In the genomic region with DNA sequence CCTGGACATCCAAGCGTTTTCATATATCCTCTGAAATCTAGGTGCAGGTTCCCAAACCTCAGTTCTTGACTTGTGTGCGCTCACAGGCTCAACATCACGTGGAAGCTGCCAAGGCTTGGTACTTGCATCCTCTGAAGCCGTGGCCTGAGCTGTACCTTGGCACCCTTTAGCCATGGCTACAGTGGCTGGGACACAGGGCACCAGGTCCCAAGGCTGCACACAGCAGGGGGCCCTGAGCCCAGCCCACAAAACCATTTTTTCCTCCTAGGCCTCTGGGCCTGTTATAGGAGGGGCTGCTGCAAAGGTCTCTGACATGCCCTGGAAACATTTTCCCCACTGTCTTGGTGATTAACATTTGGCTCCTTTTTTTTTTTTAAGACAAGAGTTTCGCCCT, we compare ENCODE assay signal across 1 cellular context.
TF ChIP-seq lines count a peak whose summit lies in the region.

No MANE protein-coding gene starts in this region.

TF ChIP-seq in K562, 482 proteins besides CTCF, POLR2A, EP300 and RAD21:
- TF ChIP-seq, protein P1, sequence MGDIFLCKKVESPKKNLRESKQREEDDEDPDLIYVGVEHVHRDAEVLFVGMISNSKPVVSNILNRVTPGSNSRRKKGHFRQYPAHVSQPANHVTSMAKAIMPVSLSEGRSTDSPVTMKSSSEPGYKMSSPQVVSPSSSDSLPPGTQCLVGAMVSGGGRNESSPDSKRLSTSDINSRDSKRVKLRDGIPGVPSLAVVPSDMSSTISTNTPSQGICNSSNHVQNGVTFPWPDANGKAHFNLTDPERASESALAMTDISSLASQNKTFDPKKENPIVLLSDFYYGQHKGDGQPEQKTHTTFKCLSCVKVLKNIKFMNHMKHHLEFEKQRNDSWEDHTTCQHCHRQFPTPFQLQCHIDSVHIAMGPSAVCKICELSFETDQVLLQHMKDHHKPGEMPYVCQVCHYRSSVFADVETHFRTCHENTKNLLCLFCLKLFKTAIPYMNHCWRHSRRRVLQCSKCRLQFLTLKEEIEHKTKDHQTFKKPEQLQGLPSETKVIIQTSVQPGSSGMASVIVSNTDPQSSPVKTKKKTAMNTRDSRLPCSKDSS (IDR thresholded peaks at IDR 0.05; ENCODE audit: low read depth, partially characterized antibody): peak; percentile 17
- TF ChIP-seq BDP1 (IDR thresholded peaks at IDR 0.05; ENCODE audit: insufficient read depth, insufficient read length) (no peak), CBX8 (IDR thresholded peaks at IDR 0.05; ENCODE audit: borderline replicate concordance, extremely low read depth, low read depth, low read length, poor library complexity, severe bottlenecking) (no peak), HLTF (IDR thresholded peaks at IDR 0.05) (0 out of 2 replicates have a peak, but pooled peaks have one; percentile 41), ZFP36 (IDR thresholded peaks at IDR 0.05; ENCODE audit: low read depth, low read length, partially characterized antibody) (peak; percentile 90), TRIM24 (IDR thresholded peaks at IDR 0.05) (peak in 1 of 2 experiments; percentile 54; a peak in 1 of 4 replicates), ZNF224 (CRISPR knock-in tag; IDR thresholded peaks at IDR 0.05) (no peak), SMARCA4 (IDR thresholded peaks at IDR 0.05) (no peak), CBX3 (IDR thresholded peaks at IDR 0.05; ENCODE audit: borderline replicate concordance in 1 of 2, low read length in 2 of 2) (peak in 1 of 2 experiments; percentile 47; a peak in 1 of 3 replicates), CBX5 (IDR thresholded peaks at IDR 0.05; ENCODE audit: borderline replicate concordance, low read depth) (peak; percentile 81; the same call in 1 of the 2 replicates), TRIM28 (IDR thresholded peaks at IDR 0.05) (peak; percentile 85)
- TF ChIP-seq, protein P2, sequence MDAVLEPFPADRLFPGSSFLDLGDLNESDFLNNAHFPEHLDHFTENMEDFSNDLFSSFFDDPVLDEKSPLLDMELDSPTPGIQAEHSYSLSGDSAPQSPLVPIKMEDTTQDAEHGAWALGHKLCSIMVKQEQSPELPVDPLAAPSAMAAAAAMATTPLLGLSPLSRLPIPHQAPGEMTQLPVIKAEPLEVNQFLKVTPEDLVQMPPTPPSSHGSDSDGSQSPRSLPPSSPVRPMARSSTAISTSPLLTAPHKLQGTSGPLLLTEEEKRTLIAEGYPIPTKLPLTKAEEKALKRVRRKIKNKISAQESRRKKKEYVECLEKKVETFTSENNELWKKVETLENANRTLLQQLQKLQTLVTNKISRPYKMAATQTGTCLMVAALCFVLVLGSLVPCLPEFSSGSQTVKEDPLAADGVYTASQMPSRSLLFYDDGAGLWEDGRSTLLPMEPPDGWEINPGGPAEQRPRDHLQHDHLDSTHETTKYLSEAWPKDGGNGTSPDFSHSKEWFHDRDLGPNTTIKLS (IDR thresholded peaks at IDR 0.05; ENCODE audit: borderline replicate concordance, low read depth): no peak
- TF ChIP-seq, protein P3, sequence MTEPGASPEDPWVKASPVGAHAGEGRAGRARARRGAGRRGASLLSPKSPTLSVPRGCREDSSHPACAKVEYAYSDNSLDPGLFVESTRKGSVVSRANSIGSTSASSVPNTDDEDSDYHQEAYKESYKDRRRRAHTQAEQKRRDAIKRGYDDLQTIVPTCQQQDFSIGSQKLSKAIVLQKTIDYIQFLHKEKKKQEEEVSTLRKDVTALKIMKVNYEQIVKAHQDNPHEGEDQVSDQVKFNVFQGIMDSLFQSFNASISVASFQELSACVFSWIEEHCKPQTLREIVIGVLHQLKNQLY (CRISPR knock-in tag; conservative IDR thresholded peaks at IDR 0.05): no peak
- TF ChIP-seq, protein P4, sequence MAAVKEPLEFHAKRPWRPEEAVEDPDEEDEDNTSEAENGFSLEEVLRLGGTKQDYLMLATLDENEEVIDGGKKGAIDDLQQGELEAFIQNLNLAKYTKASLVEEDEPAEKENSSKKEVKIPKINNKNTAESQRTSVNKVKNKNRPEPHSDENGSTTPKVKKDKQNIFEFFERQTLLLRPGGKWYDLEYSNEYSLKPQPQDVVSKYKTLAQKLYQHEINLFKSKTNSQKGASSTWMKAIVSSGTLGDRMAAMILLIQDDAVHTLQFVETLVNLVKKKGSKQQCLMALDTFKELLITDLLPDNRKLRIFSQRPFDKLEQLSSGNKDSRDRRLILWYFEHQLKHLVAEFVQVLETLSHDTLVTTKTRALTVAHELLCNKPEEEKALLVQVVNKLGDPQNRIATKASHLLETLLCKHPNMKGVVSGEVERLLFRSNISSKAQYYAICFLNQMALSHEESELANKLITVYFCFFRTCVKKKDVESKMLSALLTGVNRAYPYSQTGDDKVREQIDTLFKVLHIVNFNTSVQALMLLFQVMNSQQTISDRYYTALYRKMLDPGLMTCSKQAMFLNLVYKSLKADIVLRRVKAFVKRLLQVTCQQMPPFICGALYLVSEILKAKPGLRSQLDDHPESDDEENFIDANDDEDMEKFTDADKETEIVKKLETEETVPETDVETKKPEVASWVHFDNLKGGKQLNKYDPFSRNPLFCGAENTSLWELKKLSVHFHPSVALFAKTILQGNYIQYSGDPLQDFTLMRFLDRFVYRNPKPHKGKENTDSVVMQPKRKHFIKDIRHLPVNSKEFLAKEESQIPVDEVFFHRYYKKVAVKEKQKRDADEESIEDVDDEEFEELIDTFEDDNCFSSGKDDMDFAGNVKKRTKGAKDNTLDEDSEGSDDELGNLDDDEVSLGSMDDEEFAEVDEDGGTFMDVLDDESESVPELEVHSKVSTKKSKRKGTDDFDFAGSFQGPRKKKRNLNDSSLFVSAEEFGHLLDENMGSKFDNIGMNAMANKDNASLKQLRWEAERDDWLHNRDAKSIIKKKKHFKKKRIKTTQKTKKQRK (IDR thresholded peaks at IDR 0.05; ENCODE audit: borderline replicate concordance, low read depth, low read length): peak; percentile 73; the same call in 1 of the 2 replicates
